In the genomic region with DNA sequence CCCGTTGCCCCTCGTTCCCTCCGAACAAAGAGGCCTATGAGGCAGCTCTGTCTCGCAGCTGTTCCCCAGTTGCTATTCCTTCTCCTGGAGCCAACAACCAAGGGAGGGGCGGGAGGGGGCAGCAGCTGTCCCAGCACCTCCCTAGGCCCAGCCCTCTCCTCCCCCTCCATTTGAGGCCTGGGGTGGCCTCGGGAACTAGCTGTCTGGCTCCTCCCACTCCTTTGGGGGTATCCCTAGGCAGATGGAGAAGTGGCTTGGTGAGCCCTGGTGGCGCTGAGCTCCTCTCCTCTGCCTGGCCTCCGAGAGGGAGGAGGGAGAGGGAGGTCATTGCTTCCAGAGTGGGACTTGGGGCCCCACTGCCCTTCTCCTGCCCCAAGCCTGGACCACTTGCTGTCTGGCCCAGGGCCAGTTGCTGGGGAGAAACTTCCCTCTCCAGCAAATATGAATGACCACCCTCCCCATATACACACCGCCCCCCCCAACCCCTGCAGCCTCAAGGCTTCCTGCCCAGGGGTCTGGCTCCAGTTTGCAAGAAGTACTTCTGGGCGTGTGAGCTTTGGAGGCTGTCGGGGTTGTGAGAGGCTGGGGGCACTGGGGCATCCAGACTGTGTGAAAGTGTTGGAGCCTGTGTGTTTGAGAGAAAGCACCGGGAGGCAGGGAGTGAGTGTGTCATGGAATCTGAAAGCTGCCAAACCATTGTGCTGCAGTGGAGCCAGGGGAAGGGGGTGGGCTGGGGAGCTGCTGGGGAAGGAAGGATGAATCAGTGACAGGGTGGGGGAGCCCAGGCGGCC, we compare ENCODE assay signal across 8 cellular contexts. TPM values are rescaled to one million over a fixed set of nuclear protein-coding genes. Genes with fewer than 3 reads are reported as not detected.
DNase-seq lines count a peak whose midpoint lies in the region; ATAC-seq and TF ChIP-seq lines count a peak whose summit lies in the region.

No MANE protein-coding gene starts in this region.

- H4K20me1 ChIP-seq in SK-N-SH (ENCODE audit: insufficient read depth): peaks cover 68% of the 10 kb centered on the region

- TF ChIP-seq CTCF in SK-N-SH (IDR thresholded peaks at IDR 0.05): no peak
- TF ChIP-seq CTCF in heart left ventricle (IDR thresholded peaks at IDR 0.05): no peak

- no peaks in the 10 kb centered on the region for H3K9me2 ChIP-seq in SK-N-SH

- CTCF ChIA-PET in SK-N-SH (lab: Yijun Ruan, JAX): interaction anchor here (0.6 to 2.5 kb wide), 12 partner anchors 9 to 486 kb away, joined by 3 to 14 read pairs (median 4); a partner anchor contains a TSS

- H3K27ac ChIP-seq in SK-N-SH (ENCODE audit: low read depth in 2 of 2, low read length in 1 of 2) (peak overlapping the region; percentile 50 to 85; a peak in 3 of 4 replicates), heart left ventricle (peak overlapping the region; percentile 84 to 100 (median 96)), rectal smooth muscle tissue (ENCODE audit: low read depth, low read length) (peak overlapping the region; percentile 98)

- no peak for TF ChIP-seq POLR2A in heart left ventricle (IDR thresholded peaks at IDR 0.05)

- POLR2A ChIA-PET in SK-N-SH (lab: Yijun Ruan, JAX): no interaction called here

- H3K9ac ChIP-seq in SK-N-SH: peak overlapping the region; percentile 84
- H3K9ac ChIP-seq in rectal smooth muscle tissue (ENCODE audit: low read length): peak overlapping the region; percentile 51

- H3K4me1 ChIP-seq in SK-N-SH (ENCODE audit: control insufficient read depth in 1 of 2, insufficient read depth in 2 of 2, low read depth in 1 of 2, low read length in 1 of 2) (peaks cover 34 to 39% of the 10 kb centered on the region in 2 experiments; a peak in 3 of 4 replicates), heart left ventricle (peaks cover 0 to 88% (median 54%) of the 10 kb centered on the region in 12 donors), rectal smooth muscle tissue (ENCODE audit: control insufficient read depth, insufficient read depth, low read length) (peaks cover 40% of the 10 kb centered on the region)

- WGBS in SK-N-SH (ENCODE audit: low lambda C conversion rate): 38% methylated on average over 13 of the region's 13 CpGs
- 7 to 11% (median 7%) methylated on average over 13 of the region's 13 CpGs for WGBS in heart left ventricle, 4 donors

- no peak for TF ChIP-seq RAD21 in SK-N-SH (IDR thresholded peaks at IDR 0.05; ENCODE audit: low read length)

- no peak for TF ChIP-seq EP300 in SK-N-SH (IDR thresholded peaks at IDR 0.05; ENCODE audit: borderline replicate concordance in 1 of 2, low read depth in 1 of 2, low read length in 1 of 2)

- H3K27me3 ChIP-seq in SK-N-SH (ENCODE audit: insufficient read depth) (no peaks in the 10 kb centered on the region), heart left ventricle (peaks cover 0 to 31% (median 0%) of the 10 kb centered on the region in 9 donors), rectal smooth muscle tissue (ENCODE audit: control insufficient read depth, insufficient read depth, low read length) (peaks cover 12% of the 10 kb centered on the region)

- peaks cover 66% of the 10 kb centered on the region for H3K79me2 ChIP-seq in SK-N-SH (ENCODE audit: insufficient read depth)

- peaks cover 34% of the 10 kb centered on the region for H3F3A ChIP-seq in SK-N-SH (replicated peaks; ENCODE audit: insufficient read depth)

- peak; percentile 79 for DNase-seq in GM04504 (ENCODE audit: low read depth)
- peak; percentile 60 for DNase-seq in SK-N-SH
- DNase-seq in heart left ventricle: peak; percentile 72 to 82 (median 80)
- no peak for DNase-seq in activated T-cell treated with anti-CD3 and anti-CD28 coated beads for 4 hours
- no peak for DNase-seq in SHP77 (lab: John Stamatoyannopoulos, UW)
- no peak for DNase-seq in activated effector memory CD4-positive, alpha-beta T cell treated with anti-CD3 and anti-CD28 coated beads, Interleukin-2, amount 50 U/mL, for 16 hours
- DNase-seq in activated naive CD4-positive, alpha-beta T cell treated with anti-CD3 and anti-CD28 coated beads, Interleukin-2, amount 50 U/mL, for 72 hours (ENCODE audit: low spot score in 2 of 2): no peak

- H2AFZ ChIP-seq in SK-N-SH (ENCODE audit: low read depth): no peak overlapping the region

- H3K36me3 ChIP-seq in SK-N-SH (replicated peaks in 1 of 2; ENCODE audit: control insufficient read depth in 1 of 2, insufficient read depth in 2 of 2, low read length in 1 of 2): peaks cover 31 to 34% of the 10 kb centered on the region in 2 experiments
- H3K36me3 ChIP-seq in heart left ventricle: peaks cover 0 to 39% (median 36%) of the 10 kb centered on the region in 9 donors
- peaks cover 10% of the 10 kb centered on the region for H3K36me3 ChIP-seq in rectal smooth muscle tissue (ENCODE audit: control insufficient read depth, insufficient read depth, low read length)

- H3K27ac Mint-ChIP-seq in activated naive CD4-positive, alpha-beta T cell treated with anti-CD3 and anti-CD28 coated beads, Interleukin-2, amount 50 U/mL, for 72 hours: no peak overlapping the region

- peak; percentile 7 to 32 (median 26) for ATAC-seq in heart left ventricle
- no peak for ATAC-seq in activated naive CD4-positive, alpha-beta T cell treated with anti-CD3 and anti-CD28 coated beads, Interleukin-2, amount 50 U/mL, for 72 hours

- H3K4me2 ChIP-seq in SK-N-SH: peak overlapping the region; percentile 99

- no peaks in the 10 kb centered on the region for H3K9me3 Mint-ChIP-seq in activated naive CD4-positive, alpha-beta T cell treated with anti-CD3 and anti-CD28 coated beads, Interleukin-2, amount 50 U/mL, for 72 hours

- H3K4me3 ChIP-seq in SK-N-SH (ENCODE audit: low read depth in 2 of 2, low read length in 1 of 2) (peak overlapping the region; percentile 68 to 90; a peak in 3 of 4 replicates), heart left ventricle (peak overlapping the region in 11 of 12 donors; percentile 33 to 94 (median 80)), rectal smooth muscle tissue (ENCODE audit: low read length) (peak overlapping the region; percentile 83)

- no peaks in the 10 kb centered on the region for H3K9me3 ChIP-seq in SK-N-SH
- H3K9me3 ChIP-seq in heart left ventricle: no peaks in the 10 kb centered on the region

- H3K36me3 Mint-ChIP-seq in activated naive CD4-positive, alpha-beta T cell treated with anti-CD3 and anti-CD28 coated beads, Interleukin-2, amount 50 U/mL, for 72 hours: no peaks in the 10 kb centered on the region

- intact Hi-C loops in heart left ventricle (cut with DNase I): loop anchor here in 5 of 10 donors (2.0 to 5.0 kb wide), 5 partner anchors 29 to 96 kb away; a partner anchor contains a TSS

TF ChIP-seq in SK-N-SH, 30 proteins besides CTCF, POLR2A, EP300 and RAD21 (continues in another document):
- TF ChIP-seq, protein P1, sequence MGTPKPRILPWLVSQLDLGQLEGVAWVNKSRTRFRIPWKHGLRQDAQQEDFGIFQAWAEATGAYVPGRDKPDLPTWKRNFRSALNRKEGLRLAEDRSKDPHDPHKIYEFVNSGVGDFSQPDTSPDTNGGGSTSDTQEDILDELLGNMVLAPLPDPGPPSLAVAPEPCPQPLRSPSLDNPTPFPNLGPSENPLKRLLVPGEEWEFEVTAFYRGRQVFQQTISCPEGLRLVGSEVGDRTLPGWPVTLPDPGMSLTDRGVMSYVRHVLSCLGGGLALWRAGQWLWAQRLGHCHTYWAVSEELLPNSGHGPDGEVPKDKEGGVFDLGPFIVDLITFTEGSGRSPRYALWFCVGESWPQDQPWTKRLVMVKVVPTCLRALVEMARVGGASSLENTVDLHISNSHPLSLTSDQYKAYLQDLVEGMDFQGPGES (IDR thresholded peaks at IDR 0.05; ENCODE audit: low read depth, low read length): no peak
- TF ChIP-seq CHD2 (IDR thresholded peaks at IDR 0.05; ENCODE audit: low read length, partially characterized antibody) (no peak), TEAD4 (IDR thresholded peaks at IDR 0.05; ENCODE audit: borderline replicate concordance, insufficient read depth) (no peak), MXI1 (IDR thresholded peaks at IDR 0.05; ENCODE audit: low read depth, low read length) (no peak), FOXM1 (IDR thresholded peaks at IDR 0.05; ENCODE audit: low read depth) (no peak), EZH2phosphoT487 (IDR thresholded peaks at IDR 0.05; ENCODE audit: borderline replicate concordance, low read depth) (no peak), GATA2 (CRISPR knock-in tag; IDR thresholded peaks at IDR 0.05) (no peak), NFIC (IDR thresholded peaks at IDR 0.05; ENCODE audit: borderline replicate concordance) (peak; percentile 77)

RNA-seq across cellular contexts. Expression of a gene that starts 3.1 kb away (rescaled TPM):
- 22.5 and 43.7 TPM in 2 replicates for polyA plus RNA-seq in SK-N-SH (2012; rRNA removed)
- polyA plus RNA-seq in SK-N-SH (2012; cell fraction: cytosol; rRNA removed): 12.3 and 24.8 TPM in 2 replicates
- 109 and 117 TPM in 2 replicates for polyA plus RNA-seq in SK-N-SH (2012; cell fraction: nucleus; rRNA removed)
- 1,000 to 10,000 TPM in 6 of 9 donors, 100 to 1,000 TPM in 3; 721 to 3,687 (median 1,170) TPM for total RNA-seq in heart left ventricle
- 1,000 to 10,000 TPM in 1 of 2 donors, 100 to 1,000 TPM in 1; 399 to 1,654 TPM for polyA plus RNA-seq in heart left ventricle
- total RNA-seq in activated naive CD4-positive, alpha-beta T cell treated with anti-CD3 and anti-CD28 coated beads, Interleukin-2, amount 50 U/mL, for 72 hours: under 1 TPM; 0.02 to 0.14 TPM

RNA-seq across cellular contexts. Expression of a gene that starts 29.3 kb away (rescaled TPM):
- polyA plus RNA-seq in SK-N-SH (2012; rRNA removed) (437 and 495 TPM in 2 replicates), heart left ventricle (100 to 1,000 TPM; 137 to 198 TPM)
- 349 and 422 TPM in 2 replicates for polyA plus RNA-seq in SK-N-SH (2012; cell fraction: cytosol; rRNA removed)
- 110 and 142 TPM in 2 replicates for polyA plus RNA-seq in SK-N-SH (2012; cell fraction: nucleus; rRNA removed)
- 100 to 1,000 TPM in 7 of 9 donors, 10 to 100 TPM in 2; 91.6 to 165 (median 121) TPM for total RNA-seq in heart left ventricle
- 100 to 1,000 TPM; 104 to 113 TPM for total RNA-seq in activated naive CD4-positive, alpha-beta T cell treated with anti-CD3 and anti-CD28 coated beads, Interleukin-2, amount 50 U/mL, for 72 hours

RNA-seq across cellular contexts. Expression of a gene that starts 41.6 kb away (rescaled TPM):
- polyA plus RNA-seq in SK-N-SH (2012; rRNA removed) (48.4 and 65.3 TPM in 2 replicates), heart left ventricle (10 to 100 TPM in 1 of 2 donors, 1 to 10 TPM in 1; 9.0 to 13.9 TPM)
- 25.5 and 27.5 TPM in 2 replicates for polyA plus RNA-seq in SK-N-SH (2012; cell fraction: cytosol; rRNA removed)
- polyA plus RNA-seq in SK-N-SH (2012; cell fraction: nucleus; rRNA removed): 197 and 232 TPM in 2 replicates
- total RNA-seq in heart left ventricle: 10 to 100 TPM in 6 of 9 donors, 1 to 10 TPM in 3; 6.4 to 22.8 (median 10.4) TPM
- 10 to 100 TPM in 1 of 2 donors, 1 to 10 TPM in 1; 6.7 to 20.3 TPM for total RNA-seq in activated naive CD4-positive, alpha-beta T cell treated with anti-CD3 and anti-CD28 coated beads, Interleukin-2, amount 50 U/mL, for 72 hours

RNA-seq across cellular contexts. Expression of a gene that starts 57.7 kb away (rescaled TPM):
- polyA plus RNA-seq in SK-N-SH (2012; rRNA removed) (0.05 TPM in 1 of 2 replicates, not detected in the other), heart left ventricle (not detected)
- 0.05 TPM in 1 of 2 replicates, not detected in the other for polyA plus RNA-seq in SK-N-SH (2012; cell fraction: cytosol; rRNA removed)
- 0.06 and 0.13 TPM in 2 replicates for polyA plus RNA-seq in SK-N-SH (2012; cell fraction: nucleus; rRNA removed)
- total RNA-seq in heart left ventricle: not detected
- total RNA-seq in activated naive CD4-positive, alpha-beta T cell treated with anti-CD3 and anti-CD28 coated beads, Interleukin-2, amount 50 U/mL, for 72 hours: not detected

Comparison
In these comparisons a context has a peak if more than half of its experiments do, and no peak if none do; other contexts are left out.
1. DNase-seq: peak in GM04504 (single experiment), SK-N-SH (single experiment) and heart left ventricle (5 of 5); none in activated T-cell treated with anti-CD3 and anti-CD28 coated beads for 4 hours (single experiment), SHP77 (0 of 2), activated effector memory CD4-positive, alpha-beta T cell treated with anti-CD3 and anti-CD28 coated beads, Interleukin-2, amount 50 U/mL, for 16 hours (single experiment) and activated naive CD4-positive, alpha-beta T cell treated with anti-CD3 and anti-CD28 coated beads, Interleukin-2, amount 50 U/mL, for 72 hours (0 of 2).
2. ATAC-seq: peak in heart left ventricle (4 of 4); none in activated naive CD4-positive, alpha-beta T cell treated with anti-CD3 and anti-CD28 coated beads, Interleukin-2, amount 50 U/mL, for 72 hours (0 of 2).
3. RNA of a gene that starts 3.1 kb away (total RNA-seq): 721 to 3,687 TPM in heart left ventricle; 0.02 to 0.14 TPM in activated naive CD4-positive, alpha-beta T cell treated with anti-CD3 and anti-CD28 coated beads, Interleukin-2, amount 50 U/mL, for 72 hours; every median in the first group is over 100 times any median in the second.
4. Peak in every context shown above with its lines, with median percentiles within 50 percentile points of each other: H3K27ac ChIP-seq and H3K4me3 ChIP-seq.